Comparison of ENCODE assay signal across 25 cellular contexts in the genomic region with DNA sequence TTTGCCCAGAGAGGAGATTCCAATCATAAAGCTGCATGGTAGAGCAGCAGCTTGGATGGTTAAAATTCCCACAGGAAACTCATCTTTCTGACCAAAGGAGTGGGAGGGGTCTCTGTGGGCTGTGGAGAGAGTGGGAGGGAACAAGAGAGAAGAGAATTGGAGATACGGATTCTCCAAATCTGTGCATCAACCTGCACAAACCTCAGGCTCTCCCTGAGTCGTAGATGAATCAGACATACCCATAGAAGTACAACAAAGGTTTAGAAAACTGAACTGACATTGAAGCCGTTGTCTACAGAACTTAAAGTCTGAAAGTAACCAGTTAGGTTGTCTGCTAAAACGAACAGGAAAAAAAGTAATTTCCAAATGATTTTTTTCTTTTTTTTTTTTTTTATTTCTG.
"Had no signal": no experiment of that assay in that cellular context is flagged by ENCODE, and none has a peak within 500 bp of the region (broad histone marks: within the 10 kb centered on the region; RNA-seq: fewer than 3 reads in every experiment).

No MANE protein-coding gene starts in this region.

- H3K27me3 ChIP-seq: ascending aorta, colonic mucosa, dorsolateral prefrontal cortex, neural progenitor cell, right lobe of liver, suprapubic skin, tibial nerve had no signal

- ATAC-seq: activated CD8-positive, alpha-beta T cell treated with anti-CD3 and anti-CD28 coated beads for 36 hours; effector memory CD8-positive, alpha-beta T cell; left lobe of liver; lower lobe of right lung; right lobe of liver; stimulated activated effector memory CD8-positive, alpha-beta T cell treated with anti-CD3 and anti-CD28 coated beads, Interleukin-12 subunit alpha, Interleukin-12 subunit beta, amount 100 ng/mL, for 72 hours had no signal

- H3K4me1 ChIP-seq: ascending aorta, colonic mucosa, esophagus squamous epithelium, lower lobe of right lung, right lobe of liver, stomach, tibial nerve had no signal

- H3K9me3 ChIP-seq: ascending aorta, colonic mucosa, esophagus squamous epithelium, lower lobe of right lung, right lobe of liver, stomach, suprapubic skin, tibial nerve had no signal

- DNase-seq: activated CD4-positive, alpha-beta T cell treated with anti-CD3 and anti-CD28 coated beads, Interleukin-2, amount 10 ng/mL, durations not matched to agents 7 days and 5 days; activated CD4-positive, CD25-positive, alpha-beta regulatory T cell treated with anti-CD3 and anti-CD28 coated beads, Interleukin-2, amount 50 U/mL, for 72 hours; activated CD8-positive, alpha-beta T cell treated with anti-CD3 and anti-CD28 coated beads for 36 hours; activated gamma-delta T cell treated with Interleukin-2 at 50 U/mL for 16 hours; activated T-cell treated with anti-CD3 and anti-CD28 coated beads, Interleukin-2, amount 50 U/mL, for 1 hour; colonic mucosa; dorsolateral prefrontal cortex; effector memory CD8-positive, alpha-beta T cell; esophagus squamous epithelium; kidney; lower lobe of right lung; naive B cell; posterior cingulate gyrus; right lobe of liver; stimulated activated CD4-positive, alpha-beta T cell treated with anti-CD3 and anti-CD28 coated beads, Interleukin-1b, Interleukin-23, amount 100 ng/mL, for 48 hours; stomach; T-helper 2 cell had no signal

- H3K4me3 ChIP-seq: ascending aorta, colonic mucosa, dorsolateral prefrontal cortex, esophagus squamous epithelium, lower lobe of right lung, neural progenitor cell, right lobe of liver, skin epidermis, stomach, suprapubic skin, tibial nerve had no signal

- H3K36me3 ChIP-seq: ascending aorta, colonic mucosa, esophagus squamous epithelium, lower lobe of right lung, neural progenitor cell, right lobe of liver, stomach, suprapubic skin, tibial nerve had no signal

- H3K27ac ChIP-seq: ascending aorta, colonic mucosa, dorsolateral prefrontal cortex, esophagus squamous epithelium, lower lobe of right lung, neural progenitor cell, right lobe of liver, skin epidermis, stomach, suprapubic skin, tibial nerve, VCaP had no signal
